Comparison of ENCODE assay signal across 1 cellular context in the genomic region with DNA sequence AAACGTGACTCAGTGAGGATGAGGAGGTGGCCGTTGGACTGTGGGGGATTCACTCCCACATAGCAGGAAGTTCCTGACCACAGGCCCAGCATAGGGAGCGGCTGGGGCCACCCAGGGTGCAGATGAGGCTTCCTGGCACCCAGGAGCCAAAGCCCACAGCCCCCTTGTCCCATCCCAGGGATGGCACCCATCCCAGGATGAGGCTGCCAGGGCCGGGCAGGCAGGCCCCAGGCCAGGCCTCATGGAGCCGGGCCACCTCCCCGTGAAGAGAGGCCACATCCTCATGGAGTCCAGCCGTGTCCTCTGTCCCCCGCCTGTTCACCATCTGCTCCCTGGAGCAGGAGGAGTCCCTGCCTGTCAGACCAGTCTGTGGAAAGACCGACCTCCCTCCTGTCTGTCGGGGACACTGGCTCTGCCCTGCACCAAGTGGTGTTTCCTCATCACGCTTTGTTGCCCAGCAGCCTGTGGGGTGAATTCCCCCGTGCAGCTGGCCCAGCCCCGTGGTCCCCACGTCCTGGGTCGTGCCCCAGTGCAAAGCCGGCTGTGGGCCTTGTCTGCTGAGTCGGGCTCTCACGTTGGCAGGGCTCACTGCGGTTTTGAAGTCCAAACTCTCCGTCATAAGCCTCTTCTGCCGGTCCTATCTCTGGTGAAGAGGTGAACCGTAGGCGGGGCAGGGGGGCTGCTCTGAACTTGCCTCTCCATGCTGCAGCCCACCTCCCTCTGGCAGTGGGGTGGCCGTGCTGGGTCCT.
TF ChIP-seq lines count a peak whose summit lies in the region.

No MANE protein-coding gene starts in this region.

TF ChIP-seq in HepG2, 621 proteins besides CTCF, POLR2A, EP300 and RAD21:
- TF ChIP-seq ZMYM2 (CRISPR knock-in tag; IDR thresholded peaks at IDR 0.05) (no peak), RNF2 (conservative IDR thresholded peaks at IDR 0.05; ENCODE audit: low read depth) (no peak), FOSL1 (CRISPR knock-in tag; IDR thresholded peaks at IDR 0.05; ENCODE audit: borderline replicate concordance) (no peak), SUZ12 (IDR thresholded peaks at IDR 0.05; ENCODE audit: low read depth, low read length) (no peak), KDM5A (IDR thresholded peaks at IDR 0.05; ENCODE audit: borderline replicate concordance, low read length) (no peak), ARHGAP35 (CRISPR knock-in tag; IDR thresholded peaks at IDR 0.05; ENCODE audit: borderline replicate concordance) (no peak), ZNF260 (CRISPR knock-in tag; IDR thresholded peaks at IDR 0.05; ENCODE audit: borderline replicate concordance, low read depth) (no peak), SCMH1 (CRISPR knock-in tag; IDR thresholded peaks at IDR 0.05; ENCODE audit: borderline replicate concordance) (no peak)
- TF ChIP-seq, protein P1, sequence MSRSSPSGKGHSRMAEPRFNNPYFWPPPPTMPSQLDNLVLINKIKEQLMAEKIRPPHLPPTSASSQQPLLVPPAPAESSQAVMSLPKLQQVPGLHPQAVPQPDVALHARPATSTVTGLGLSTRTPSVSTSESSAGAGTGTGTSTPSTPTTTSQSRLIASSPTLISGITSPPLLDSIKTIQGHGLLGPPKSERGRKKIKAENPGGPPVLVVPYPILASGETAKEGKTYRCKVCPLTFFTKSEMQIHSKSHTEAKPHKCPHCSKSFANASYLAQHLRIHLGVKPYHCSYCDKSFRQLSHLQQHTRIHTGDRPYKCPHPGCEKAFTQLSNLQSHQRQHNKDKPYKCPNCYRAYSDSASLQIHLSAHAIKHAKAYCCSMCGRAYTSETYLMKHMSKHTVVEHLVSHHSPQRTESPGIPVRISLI (CRISPR knock-in tag; IDR thresholded peaks at IDR 0.05; ENCODE audit: borderline replicate concordance) = no peak
- TF ChIP-seq, protein P2, sequence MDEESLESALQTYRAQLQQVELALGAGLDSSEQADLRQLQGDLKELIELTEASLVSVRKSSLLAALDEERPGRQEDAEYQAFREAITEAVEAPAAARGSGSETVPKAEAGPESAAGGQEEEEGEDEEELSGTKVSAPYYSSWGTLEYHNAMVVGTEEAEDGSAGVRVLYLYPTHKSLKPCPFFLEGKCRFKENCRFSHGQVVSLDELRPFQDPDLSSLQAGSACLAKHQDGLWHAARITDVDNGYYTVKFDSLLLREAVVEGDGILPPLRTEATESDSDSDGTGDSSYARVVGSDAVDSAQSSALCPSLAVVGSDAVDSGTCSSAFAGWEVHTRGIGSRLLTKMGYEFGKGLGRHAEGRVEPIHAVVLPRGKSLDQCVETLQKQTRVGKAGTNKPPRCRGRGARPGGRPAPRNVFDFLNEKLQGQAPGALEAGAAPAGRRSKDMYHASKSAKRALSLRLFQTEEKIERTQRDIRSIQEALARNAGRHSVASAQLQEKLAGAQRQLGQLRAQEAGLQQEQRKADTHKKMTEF (CRISPR knock-in tag; IDR thresholded peaks at IDR 0.05) = no peak
